ENCODE assay signal across 11 cellular contexts in the genomic region with DNA sequence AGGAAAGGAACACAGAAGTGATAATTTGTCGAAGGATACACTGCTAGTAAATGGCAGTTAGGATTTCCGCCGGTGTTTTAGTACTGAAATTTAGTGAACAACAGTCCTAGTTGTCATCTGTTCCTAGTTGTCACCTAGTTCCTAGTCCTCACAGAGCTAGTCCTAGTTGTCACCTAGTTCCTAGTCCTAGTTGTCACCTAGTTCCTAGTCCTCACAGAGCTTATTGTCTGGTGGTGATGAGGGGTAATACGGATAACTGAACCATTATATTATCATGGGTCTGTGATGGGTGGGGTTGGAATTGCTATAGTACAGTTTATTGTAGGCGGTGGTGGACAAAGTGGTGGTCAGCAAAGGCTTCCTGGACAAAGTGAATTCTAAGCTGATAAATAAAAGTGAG. TPM values are rescaled to one million over a fixed set of nuclear protein-coding genes. Genes with fewer than 3 reads are reported as not detected.
DNase-seq lines count a peak whose midpoint lies in the region; ATAC-seq and TF ChIP-seq lines count a peak whose summit lies in the region.
"Had no signal": no experiment of that assay in that cellular context is flagged by ENCODE, and none has a peak within 500 bp of the region (broad histone marks: within the 10 kb centered on the region; RNA-seq: fewer than 3 reads in every experiment).

No MANE protein-coding gene starts in this region.

- H3K36me3 ChIP-seq in CD8-positive, alpha-beta memory T cell (ENCODE audit: insufficient read depth, low read length) = peaks cover 17% of the 10 kb centered on the region
- H3K36me3 ChIP-seq in HUES64 (ENCODE audit: insufficient read depth, low read length) (peaks cover 40% of the 10 kb centered on the region), ascending aorta (peaks cover 17 to 27% of the 10 kb centered on the region in 2 donors)

- no peak overlapping the region for H3K27ac ChIP-seq in CD8-positive, alpha-beta memory T cell (ENCODE audit: low read depth, low read length)
- H3K27ac ChIP-seq in HUES64 (ENCODE audit: low read depth, low read length) (no peak overlapping the region), ascending aorta (no peak overlapping the region)

- intact Hi-C loops in ascending aorta (cut with DNase I) = loop anchor here (2.0 to 10.0 kb wide), 2 partner anchors 279 to 487 kb away; a partner anchor contains a TSS

- peaks cover 0 to 37% (median 7%) of the 10 kb centered on the region in 3 donors for H3K36me3 Mint-ChIP-seq in CD8-positive, alpha-beta memory T cell
- peaks cover 4 to 7% of the 10 kb centered on the region in 2 donors for H3K36me3 Mint-ChIP-seq in naive B cell

- no peaks in the 10 kb centered on the region for H3K9me3 ChIP-seq in CD8-positive, alpha-beta memory T cell (ENCODE audit: low read length)
- H3K9me3 ChIP-seq in HUES64 (ENCODE audit: insufficient read depth, low read depth, low read length) = no peaks in the 10 kb centered on the region
- H3K9me3 ChIP-seq in ascending aorta = no peaks in the 10 kb centered on the region

- TF ChIP-seq CTCF in ascending aorta (IDR thresholded peaks at IDR 0.05) = no peak

- in situ Hi-C loops in ACHN (cut with HindIII; ENCODE audit: low pct_ligation_motif_present, low pct_unique_long_range_greater_than_20kb, low sequenced_read_pairs) = loop anchor here (25.0 kb wide), 1 partner anchor 304 kb away; no protein-coding TSS in a partner anchor

- H3K4me1 ChIP-seq in CD8-positive, alpha-beta memory T cell (ENCODE audit: insufficient read depth, low read length) = peaks cover 26% of the 10 kb centered on the region
- H3K4me1 ChIP-seq in HUES64 (ENCODE audit: insufficient read depth, low read length) (peaks cover 18% of the 10 kb centered on the region; the same call in 1 of the 2 replicates), ascending aorta (peaks cover 0 to 13% of the 10 kb centered on the region in 2 donors)

- no peaks in the 10 kb centered on the region for H3K27me3 ChIP-seq in CD8-positive, alpha-beta memory T cell (ENCODE audit: insufficient read depth, low read length, poor library complexity, severe bottlenecking)
- H3K27me3 ChIP-seq in HUES64 (ENCODE audit: insufficient read depth, low read length) = no peaks in the 10 kb centered on the region
- H3K27me3 ChIP-seq in ascending aorta = no peaks in the 10 kb centered on the region

- no peak overlapping the region for H3K4me3 ChIP-seq in CD8-positive, alpha-beta memory T cell (ENCODE audit: low read length)
- H3K4me3 ChIP-seq in HUES64 (ENCODE audit: low read length) (peak overlapping the region; percentile 85), ascending aorta (peak overlapping the region; percentile 92 to 94)

- CTCF ChIA-PET in CD8-positive, alpha-beta memory T cell (lab: Charles Lee) = no interaction called here

- 91% methylated on average over 5 of the region's 5 CpGs for WGBS in HUES64

- H3K4me3 Mint-ChIP-seq in CD8-positive, alpha-beta memory T cell = peak overlapping the region; percentile 8 to 99 (median 49)
- H3K4me3 Mint-ChIP-seq in naive B cell = peak overlapping the region in 6 of 8 donors; percentile 1 to 96 (median 36)

- H3K9ac ChIP-seq in HUES64 (ENCODE audit: low read depth, low read length) = no peak overlapping the region

- POLR2A ChIA-PET in CD8-positive, alpha-beta memory T cell (lab: Charles Lee) = no interaction called here

- H3K27me3 Mint-ChIP-seq in CD8-positive, alpha-beta memory T cell = no peaks in the 10 kb centered on the region
- H3K27me3 Mint-ChIP-seq in naive B cell = no peaks in the 10 kb centered on the region

- H3K4me1 Mint-ChIP-seq in CD8-positive, alpha-beta memory T cell = peaks cover 37 to 54% (median 50%) of the 10 kb centered on the region in 3 donors
- H3K4me1 Mint-ChIP-seq in naive B cell = peaks cover 33 to 43% (median 43%) of the 10 kb centered on the region in 3 donors

- ATAC-seq in naive B cell (ENCODE audit: low read depth in 2 of 2) (no peak), HG03565 (IDR thresholded peaks at IDR 0.05; ENCODE audit: unreplicated experiment) (no peak)
- ATAC-seq: activated CD4-positive, CD25-positive, alpha-beta regulatory T cell treated with anti-CD3 and anti-CD28 coated beads, Interleukin-2, amount 50 U/mL, for 24 hours had no signal

- peak overlapping the region in 7 of 8 donors; percentile 1 to 85 (median 25) for H3K27ac Mint-ChIP-seq in CD8-positive, alpha-beta memory T cell
- peak overlapping the region in 1 of 6 donors; percentile 55 for H3K27ac Mint-ChIP-seq in naive B cell

- no peak for DNase-seq in CD8-positive, alpha-beta memory T cell
- DNase-seq in ascending aorta (ENCODE audit: low spot score in 2 of 2) = no peak
- no peak for DNase-seq in naive B cell
- DNase-seq in ACHN = no peak
- DNase-seq in stimulated activated CD4-positive, alpha-beta T cell treated with anti-CD3 and anti-CD28 coated beads, Interleukin-12 subunit alpha, Interleukin-12 subunit beta, amount 100 ng/mL, for 4 hours = no peak
- no peak for DNase-seq in NCI-H146 (lab: John Stamatoyannopoulos, UW)
- DNase-seq: NCI-H1436, substantia nigra had no signal

- no peaks in the 10 kb centered on the region for H3K9me3 Mint-ChIP-seq in CD8-positive, alpha-beta memory T cell
- no peaks in the 10 kb centered on the region for H3K9me3 Mint-ChIP-seq in naive B cell

RNA-seq across cellular contexts. Expression of a gene that starts 1.8 kb away (rescaled TPM):
- 10 to 100 TPM; 14.6 to 15.0 TPM for total RNA-seq in CD8-positive, alpha-beta memory T cell
- polyA plus RNA-seq in CD8-positive, alpha-beta memory T cell = 11.2 TPM
- 11.6 TPM for polyA plus RNA-seq in HUES64 (2013, experiment 1 of 2)
- 14.2 TPM for polyA plus RNA-seq in HUES64 (2013, experiment 2 of 2)
- total RNA-seq in ascending aorta = 1.3 TPM
- polyA plus RNA-seq in naive B cell (ENCODE audit: low read depth in 6 of 6) = 10 to 100 TPM in 4 of 6 donors, 1 to 10 TPM in 2; 5.3 to 15.1 (median 11.0) TPM

RNA-seq across cellular contexts. Expression of a gene that starts 50.3 kb away (rescaled TPM):
- total RNA-seq in CD8-positive, alpha-beta memory T cell = under 1 TPM in 1 of 2 experiments, not detected in 1; 0.04 TPM
- 0.08 TPM for polyA plus RNA-seq in CD8-positive, alpha-beta memory T cell
- 26.1 TPM for polyA plus RNA-seq in HUES64 (2013, experiment 1 of 2)
- polyA plus RNA-seq in HUES64 (2013, experiment 2 of 2) = 29.6 TPM
- 7.2 TPM for total RNA-seq in ascending aorta
- 10 to 100 TPM in 4 of 6 donors, 1 to 10 TPM in 2; 6.3 to 49.2 (median 15.8) TPM for polyA plus RNA-seq in naive B cell (ENCODE audit: low read depth in 6 of 6)
